ENCODE assay signal across 15 cellular contexts in the genomic region with DNA sequence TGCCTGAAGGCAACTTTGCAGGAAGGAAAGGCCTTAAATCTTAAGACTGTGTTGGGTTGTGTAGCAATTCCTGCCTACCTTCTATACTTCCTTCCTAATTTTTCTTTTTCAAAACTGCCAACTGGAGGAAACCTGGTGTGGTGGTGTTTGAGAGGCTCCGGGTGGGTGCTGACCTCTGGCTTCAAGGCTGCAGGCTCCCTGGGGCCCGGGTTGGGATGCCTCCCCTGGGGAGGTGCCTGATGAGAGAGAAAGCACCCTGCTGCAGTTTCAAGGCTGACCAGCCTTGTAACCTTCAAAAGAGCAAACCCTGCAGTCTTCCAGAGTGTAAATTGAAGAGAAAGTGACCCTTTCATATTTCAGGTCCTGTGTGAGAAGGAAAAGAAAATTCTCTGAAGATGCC. TPM values are rescaled to one million over a fixed set of nuclear protein-coding genes. Genes with fewer than 3 reads are reported as not detected.
DNase-seq lines count a peak whose midpoint lies in the region; ATAC-seq and TF ChIP-seq lines count a peak whose summit lies in the region.
"Had no signal": no experiment of that assay in that cellular context is flagged by ENCODE, and none has a peak within 500 bp of the region (broad histone marks: within the 10 kb centered on the region; RNA-seq: fewer than 3 reads in every experiment).

No MANE protein-coding gene starts in this region.

- peaks cover 0 to 57% (median 30%) of the 10 kb centered on the region in 10 experiments; a peak in 18 of 20 replicates for H3K4me1 ChIP-seq in BLaER1 treated with 17β-estradiol and CSF1 and Interleukin-3, amounts not matched to agents 10 nM and 100 nM
- peaks cover 45% of the 10 kb centered on the region for H3K4me1 ChIP-seq in HUES6 (ENCODE audit: control insufficient read depth, insufficient read depth, low read length)
- peaks cover 6% of the 10 kb centered on the region for H3K4me1 ChIP-seq in mucosa of descending colon (ENCODE audit: low read depth)
- H3K4me1 ChIP-seq in SJCRH30, result no peaks in the 10 kb centered on the region

- TF ChIP-seq CTCF in mucosa of descending colon (IDR thresholded peaks at IDR 0.05), result no peak

- intact Hi-C loops in mucosa of descending colon (cut with DNase I, micrococcal nuclease), result no loop called here

- ATAC-seq in mucosa of descending colon, result peak; percentile 6
- no peak for ATAC-seq in GM19455 (IDR thresholded peaks at IDR 0.05; ENCODE audit: unreplicated experiment)

- peaks cover 0 to 100% (median 77%) of the 10 kb centered on the region in 11 experiments; a peak in 19 of 22 replicates for H3K36me3 ChIP-seq in BLaER1 treated with 17β-estradiol and CSF1 and Interleukin-3, amounts not matched to agents 10 nM and 100 nM
- H3K36me3 ChIP-seq in HUES6 (ENCODE audit: control insufficient read depth, insufficient read depth, low read length) (peaks cover 3% of the 10 kb centered on the region; the same call in 1 of the 2 replicates), mucosa of descending colon (ENCODE audit: low read depth) (no peaks in the 10 kb centered on the region), SJCRH30 (no peaks in the 10 kb centered on the region; the same call in 1 of the 2 replicates)

- H3K4me3 ChIP-seq in BLaER1 treated with 17β-estradiol and CSF1 and Interleukin-3, amounts not matched to agents 10 nM and 100 nM, result no peak overlapping the region
- no peak overlapping the region for H3K4me3 ChIP-seq in HUES6 (ENCODE audit: low read depth, low read length)
- no peak overlapping the region for H3K4me3 ChIP-seq in mucosa of descending colon
- H3K4me3 ChIP-seq in SJCRH30, result no peak overlapping the region

- no peaks in the 10 kb centered on the region for H3K27me3 ChIP-seq in BLaER1 treated with 17β-estradiol and CSF1 and Interleukin-3, amounts not matched to agents 10 nM and 100 nM
- H3K27me3 ChIP-seq in HUES6 (ENCODE audit: control insufficient read depth, insufficient read depth, low read length) (no peaks in the 10 kb centered on the region), SJCRH30 (no peaks in the 10 kb centered on the region)

- H3K9ac ChIP-seq in BLaER1 treated with 17β-estradiol and CSF1 and Interleukin-3, amounts not matched to agents 10 nM and 100 nM, result peak overlapping the region in 2 of 11 experiments; percentile 13 to 24; a peak in 1 of 22 replicates
- H3K9ac ChIP-seq in HUES6 (ENCODE audit: low read length), result no peak overlapping the region

- H3K27ac ChIP-seq in BLaER1 treated with 17β-estradiol and CSF1 and Interleukin-3, amounts not matched to agents 10 nM and 100 nM, result peak overlapping the region in 3 of 11 experiments; percentile 1 to 27 (median 21); a peak in 3 of 22 replicates
- peak overlapping the region; percentile 62; the same call in 1 of the 2 replicates for H3K27ac ChIP-seq in HUES6 (ENCODE audit: low read depth, low read length)
- H3K27ac ChIP-seq in SJCRH30, result no peak overlapping the region

- peaks cover 0 to 100% (median 44%) of the 10 kb centered on the region in 11 experiments; a peak in 17 of 22 replicates for H4K20me1 ChIP-seq in BLaER1 treated with 17β-estradiol and CSF1 and Interleukin-3, amounts not matched to agents 10 nM and 100 nM

- DNase-seq in UCSD-AML1 (lab: John Stamatoyannopoulos, UW; ENCODE audit: unreplicated experiment) (peak; percentile 25), mucosa of descending colon (no peak), SJCRH30 (no peak), NCI-H1105 treated with DMSO at 0.1 percent for 48 hours (lab: John Stamatoyannopoulos, UW) (no peak), NCI-H2081 (lab: John Stamatoyannopoulos, UW) (no peak)
- DNase-seq: CD8-positive, alpha-beta memory T cell; NCI-H1092; NCI-H187; NCI-H2171; NCI-H446 treated with DMSO at 0.1 percent for 48 hours; NCI-H82; SIG-M5 had no signal

- H3K4me2 ChIP-seq in BLaER1 treated with 17β-estradiol and CSF1 and Interleukin-3, amounts not matched to agents 10 nM and 100 nM, result peak overlapping the region in 9 of 11 experiments; percentile 30 to 58 (median 41); a peak in 17 of 22 replicates

- H3K9me3 ChIP-seq in BLaER1 treated with 17β-estradiol and CSF1 and Interleukin-3, amounts not matched to agents 10 nM and 100 nM (replicated peaks in 1 of 11), result no peaks in the 10 kb centered on the region
- no peaks in the 10 kb centered on the region for H3K9me3 ChIP-seq in HUES6 (ENCODE audit: control insufficient read depth, insufficient read depth, low read depth, low read length)
- no peaks in the 10 kb centered on the region for H3K9me3 ChIP-seq in mucosa of descending colon
- no peaks in the 10 kb centered on the region for H3K9me3 ChIP-seq in SJCRH30 (replicated peaks)

RNA-seq across cellular contexts. Expression of gene MSI2, which starts 55.9 kb away (rescaled TPM):
- 10 to 100 TPM; 60.0 to 72.6 (median 65.7) TPM for total RNA-seq in mucosa of descending colon
- 73.7 and 76.6 TPM in 2 replicates for total RNA-seq in SJCRH30 (2014; rRNA removed; shearing (Covaris generic))
